Comparison of ENCODE assay signal across 8 cellular contexts in the genomic region with DNA sequence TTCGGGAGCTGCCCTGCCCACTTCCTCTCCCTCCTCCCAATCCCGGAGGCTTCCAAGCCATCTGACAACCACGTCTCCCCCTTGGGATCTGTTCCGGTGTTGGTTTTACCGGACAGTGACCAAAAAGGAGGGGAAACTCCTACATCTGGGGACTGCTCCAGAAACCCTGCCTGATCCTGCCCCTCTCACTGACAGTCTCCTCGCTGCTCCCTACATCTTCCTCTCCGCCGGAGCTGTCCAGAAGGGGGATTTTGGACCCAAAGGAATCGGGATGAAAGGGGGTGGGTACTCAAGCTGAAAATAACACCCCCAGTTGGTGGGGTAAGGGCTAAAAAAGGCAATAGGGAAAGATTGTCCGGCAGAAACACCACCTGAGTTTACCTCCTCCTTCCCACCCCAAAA. TPM values are rescaled to one million over a fixed set of nuclear protein-coding genes. Genes with fewer than 3 reads are reported as not detected.
DNase-seq lines count a peak whose midpoint lies in the region; ATAC-seq and TF ChIP-seq lines count a peak whose summit lies in the region.

No MANE protein-coding gene starts in this region.

- WGBS in H9 (ENCODE audit: extremely low coverage, insufficient read length, low lambda C conversion rate) = no CpG with 5 or more reads among the region's 10 CpGs
- no CpG with 5 or more reads among the region's 10 CpGs for WGBS in neuronal stem cell (ENCODE audit: extremely low coverage in 2 of 2, insufficient read length in 2 of 2, insufficient replicate concordance in 1 of 2), 2 donors

- H3K4me3 ChIP-seq in BJ (ENCODE audit: low read depth, low read length) (peak overlapping the region; percentile 53), neuronal stem cell (ENCODE audit: low read length in 2 of 2) (peak overlapping the region; percentile 82 to 90)

- H3K14ac ChIP-seq in H9 (ENCODE audit: insufficient read depth, low read length) (no peak overlapping the region), neuronal stem cell (ENCODE audit: low read length) (no peak overlapping the region)

- H3K23ac ChIP-seq in H9 (ENCODE audit: insufficient read length, low read depth, low read length) (no peak overlapping the region), neuronal stem cell (ENCODE audit: low read depth, low read length, poor library complexity) (no peak overlapping the region)

- no peak for ATAC-seq in activated naive CD8-positive, alpha-beta T cell treated with anti-CD3 and anti-CD28 coated beads, Interleukin-2, amount 50 U/mL, for 24 hours
- peak; percentile 65 for ATAC-seq in Right ventricle myocardium superior (ENCODE audit: poor library complexity)
- ATAC-seq in HG03432 (IDR thresholded peaks at IDR 0.05; ENCODE audit: unreplicated experiment) = no peak

- H2BK5ac ChIP-seq in H9 (ENCODE audit: insufficient read length, low read length) (no peak overlapping the region), neuronal stem cell (ENCODE audit: low read length) (peak overlapping the region; percentile 96)

- H3K27ac Mint-ChIP-seq in H9 = peak overlapping the region; percentile 98 to 100 (median 100)
- peak overlapping the region; percentile 95 for H3K27ac Mint-ChIP-seq in activated naive CD8-positive, alpha-beta T cell treated with anti-CD3 and anti-CD28 coated beads, Interleukin-2, amount 50 U/mL, for 24 hours

- no peak overlapping the region for H4K91ac ChIP-seq in H9 (ENCODE audit: insufficient read length, low read depth, low read length)
- H4K91ac ChIP-seq in neuronal stem cell (ENCODE audit: low read depth, low read length, poor library complexity) = no peak overlapping the region

- H3K9me3 Mint-ChIP-seq in H9 = no peaks in the 10 kb centered on the region
- no peaks in the 10 kb centered on the region for H3K9me3 Mint-ChIP-seq in activated naive CD8-positive, alpha-beta T cell treated with anti-CD3 and anti-CD28 coated beads, Interleukin-2, amount 50 U/mL, for 24 hours

- H3K27ac ChIP-seq in H9 (ENCODE audit: insufficient read length, low read depth, low read length) = peak overlapping the region; percentile 98
- peak overlapping the region; percentile 99 for H3K27ac ChIP-seq in neuronal stem cell (replicated peaks; ENCODE audit: low read length)

- H2BK20ac ChIP-seq in H9 (ENCODE audit: low read depth, low read length, poor library complexity, severe bottlenecking) = no peak overlapping the region

- H3K36me3 Mint-ChIP-seq in H9 (ENCODE audit: insufficient read depth in 1 of 3, low read depth in 3 of 3) = peaks cover 7 to 23% (median 15%) of the 10 kb centered on the region in 3 experiments; a peak in 6 of 7 replicates
- H3K36me3 Mint-ChIP-seq in activated naive CD8-positive, alpha-beta T cell treated with anti-CD3 and anti-CD28 coated beads, Interleukin-2, amount 50 U/mL, for 24 hours (ENCODE audit: low read depth) = no peaks in the 10 kb centered on the region

- H3K9me3 ChIP-seq in H9 (ENCODE audit: control insufficient read depth, low read depth, low read length) (no peaks in the 10 kb centered on the region), neuronal stem cell (replicated peaks in 1 of 2; ENCODE audit: control insufficient read depth in 2 of 2, insufficient read depth in 1 of 2, low read depth in 1 of 2, low read length in 2 of 2) (peaks cover 0 to 4% of the 10 kb centered on the region in 2 donors)

- H3K4ac ChIP-seq in H9 (ENCODE audit: low read depth, low read length) (no peak overlapping the region), neuronal stem cell (ENCODE audit: low read length) (no peak overlapping the region)

- H2BK120ac ChIP-seq in H9 (ENCODE audit: low read depth, low read length, poor library complexity, severe bottlenecking) (no peak overlapping the region), neuronal stem cell (ENCODE audit: low read depth, low read length) (no peak overlapping the region)

- H2BK12ac ChIP-seq in H9 (ENCODE audit: insufficient read length, low read depth, low read length) (no peak overlapping the region), neuronal stem cell (ENCODE audit: low read length) (peak overlapping the region; percentile 46)

- no peak overlapping the region for H3T11ph ChIP-seq in H9 (ENCODE audit: low read length)

- H3K4me1 ChIP-seq in H9 (ENCODE audit: insufficient read depth, low read length) = peaks cover 8% of the 10 kb centered on the region; the same call in 1 of the 2 replicates
- H3K4me1 ChIP-seq in neuronal stem cell (ENCODE audit: control insufficient read depth in 2 of 2, insufficient read depth in 1 of 2, low read depth in 1 of 2, low read length in 2 of 2) = peaks cover 4 to 10% of the 10 kb centered on the region in 2 donors

- H3K4me3 Mint-ChIP-seq in H9 = peak overlapping the region; percentile 94 to 96
- H3K4me3 Mint-ChIP-seq in activated naive CD8-positive, alpha-beta T cell treated with anti-CD3 and anti-CD28 coated beads, Interleukin-2, amount 50 U/mL, for 24 hours = peak overlapping the region; percentile 94

- no peak overlapping the region for H4K5ac ChIP-seq in H9 (ENCODE audit: insufficient read length, low read depth, low read length)

- H3K4me1 Mint-ChIP-seq in H9 = peaks cover 29 to 43% of the 10 kb centered on the region in 2 experiments
- H3K4me1 Mint-ChIP-seq in activated naive CD8-positive, alpha-beta T cell treated with anti-CD3 and anti-CD28 coated beads, Interleukin-2, amount 50 U/mL, for 24 hours = peaks cover 53% of the 10 kb centered on the region

- peaks cover 18% of the 10 kb centered on the region; the same call in 1 of the 2 replicates for H3K79me2 ChIP-seq in H9 (ENCODE audit: insufficient read depth, low read length)

- no peaks in the 10 kb centered on the region for H3K27me3 Mint-ChIP-seq in H9 (ENCODE audit: low read depth)
- no peaks in the 10 kb centered on the region for H3K27me3 Mint-ChIP-seq in activated naive CD8-positive, alpha-beta T cell treated with anti-CD3 and anti-CD28 coated beads, Interleukin-2, amount 50 U/mL, for 24 hours

- no peaks in the 10 kb centered on the region for H3K79me1 ChIP-seq in H9 (ENCODE audit: insufficient read depth, low read depth, low read length, poor library complexity, severe bottlenecking)
- peaks cover 6% of the 10 kb centered on the region for H3K79me1 ChIP-seq in neuronal stem cell (ENCODE audit: low read depth, low read length)

- CTCF ChIA-PET in BJ (lab: Yijun Ruan, JAX) = no interaction called here

- H3K23me2 ChIP-seq in H9 (ENCODE audit: insufficient read length, low read depth, low read length, poor library complexity, severe bottlenecking) = peaks cover under 1% of the 10 kb centered on the region

- H2AFZ ChIP-seq in H9 (ENCODE audit: low read length) = no peak overlapping the region
- H2AFZ ChIP-seq in neuronal stem cell (ENCODE audit: low read length) = peak overlapping the region; percentile 96

- POLR2A ChIA-PET in BJ (lab: Charles Lee) = interaction anchor here (0.6 kb wide), 1 partner anchor 1155 kb away, joined by 3 read pairs; no protein-coding TSS in a partner anchor

- H3K9ac ChIP-seq in H9 (ENCODE audit: extremely low read depth, insufficient read length, low read length) = peak overlapping the region; percentile 94
- H3K9ac ChIP-seq in neuronal stem cell (ENCODE audit: low read depth, low read length, poor library complexity) = peak overlapping the region; percentile 50

- H3K36me3 ChIP-seq in BJ (ENCODE audit: control insufficient read depth, insufficient read depth, low read length) = no peaks in the 10 kb centered on the region
- H3K36me3 ChIP-seq in neuronal stem cell (replicated peaks in 1 of 2; ENCODE audit: control insufficient read depth in 2 of 2, insufficient read depth in 2 of 2, low read length in 2 of 2) = no peaks in the 10 kb centered on the region

- intact Hi-C loops in Right ventricle myocardium superior (cut with DNase I) = no loop called here

- no peak overlapping the region for H3K56ac ChIP-seq in H9 (ENCODE audit: insufficient read length, low read depth, low read length)

- H3K4me2 ChIP-seq in H9 (ENCODE audit: insufficient read depth, insufficient read length, low read length) = peak overlapping the region; percentile 91
- peak overlapping the region; percentile 90 for H3K4me2 ChIP-seq in neuronal stem cell (ENCODE audit: insufficient read depth, low read length, poor library complexity, severe bottlenecking)

- H3K18ac ChIP-seq in H9 (ENCODE audit: insufficient read length, low read depth, low read length) = no peak overlapping the region
- H3K18ac ChIP-seq in neuronal stem cell (ENCODE audit: low read length) = peak overlapping the region; percentile 94

- H4K8ac ChIP-seq in H9 (replicated peaks; ENCODE audit: insufficient read length, low read depth, low read length) = no peak overlapping the region
- H4K8ac ChIP-seq in neuronal stem cell (ENCODE audit: low read depth, low read length) = no peak overlapping the region

- H2AK5ac ChIP-seq in H9 (ENCODE audit: insufficient read length, low read length) = no peak overlapping the region
- no peak overlapping the region for H2AK5ac ChIP-seq in neuronal stem cell (ENCODE audit: low read depth, low read length)

- H3K27me3 ChIP-seq in BJ (ENCODE audit: control insufficient read depth, insufficient read depth, low read length) (no peaks in the 10 kb centered on the region), H9 (ENCODE audit: insufficient read depth, low read length) (no peaks in the 10 kb centered on the region), neuronal stem cell (ENCODE audit: control insufficient read depth in 3 of 3, insufficient read depth in 3 of 3, low read depth in 1 of 3, low read length in 3 of 3) (no peaks in the 10 kb centered on the region)

- TF ChIP-seq CTCF in BJ (IDR thresholded peaks at IDR 0.05; ENCODE audit: insufficient read depth, low read depth, low read length) (no peak), H9 (conservative IDR thresholded peaks at IDR 0.05) (0 out of 3 replicates have a peak, but pooled peaks have one; percentile 8)

- no peaks in the 10 kb centered on the region for H4K20me1 ChIP-seq in H9 (ENCODE audit: control insufficient read depth, insufficient read depth, insufficient read length)

- DNase-seq in BJ (ENCODE audit: low read depth) = peak; percentile 52
- DNase-seq in H9 = peak; percentile 88
- peak; percentile 35 for DNase-seq in NCI-H82 treated with DMSO at 0.1 percent for 48 hours (lab: John Stamatoyannopoulos, UW; ENCODE audit: unreplicated experiment)
- DNase-seq in activated naive CD8-positive, alpha-beta T cell treated with anti-CD3 and anti-CD28 coated beads, Interleukin-2, amount 50 U/mL, for 24 hours = peak; percentile 16
- peak; percentile 66 for DNase-seq in Right ventricle myocardium superior
- DNase-seq in neuronal stem cell (ENCODE audit: low spot score) = peak; percentile 61
- DNase-seq in NCI-H1436 treated with DMSO at 0.1 percent for 48 hours (lab: John Stamatoyannopoulos, UW) = no peak

- H2BK15ac ChIP-seq in H9 (ENCODE audit: low read depth, low read length) (no peak overlapping the region), neuronal stem cell (ENCODE audit: low read length) (no peak overlapping the region)

RNA-seq across cellular contexts. Expression of a gene that starts 1.5 kb away (rescaled TPM):
- 3.3 and 3.6 TPM in 2 replicates for polyA plus RNA-seq in BJ (2011; rRNA removed)
- polyA minus RNA-seq in BJ (2011; rRNA and poly(A)+ RNA removed) = 20.4 and 24.9 TPM in 2 replicates
- total RNA-seq in H9 (2021) = 45.7 and 46.0 TPM in 2 replicates
- total RNA-seq in Right ventricle myocardium superior = 11.8 TPM
- 4.1 TPM for polyA plus RNA-seq in neuronal stem cell (2013, experiment 1 of 2)
- 4.2 TPM for polyA plus RNA-seq in neuronal stem cell (2013, experiment 2 of 2)
